Comparison of ENCODE assay signal across 18 cellular contexts in genomic region chr2:189298038-189298437, GRCh38.
A peak's percentile ranks its signal among the peaks of the same experiment; 100 is the strongest.
DNase-seq lines count a peak whose midpoint lies in the region; ATAC-seq and TF ChIP-seq lines count a peak whose summit lies in the region.
"Had no signal": no experiment of that assay in that cellular context is flagged by ENCODE, and none has a peak within 500 bp of the region (broad histone marks: within the 10 kb centered on the region; RNA-seq: fewer than 3 reads in every experiment).

No MANE protein-coding gene starts in this region.

- peak overlapping the region; percentile 3 for H3K4me3 Mint-ChIP-seq in CD8-positive, alpha-beta T cell
- peak overlapping the region; percentile 27 for H3K4me3 Mint-ChIP-seq in activated naive CD8-positive, alpha-beta T cell treated with anti-CD3 and anti-CD28 coated beads, Interleukin-2, amount 50 U/mL, for 24 hours

- no peak overlapping the region for H3K9ac ChIP-seq in IMR-90 (ENCODE audit: low read depth, low read length)
- H3K9ac ChIP-seq in mesenchymal stem cell (ENCODE audit: low read length), result no peak overlapping the region

- DNase-seq in CD8-positive, alpha-beta T cell, result no peak
- peak; percentile 54 for DNase-seq in IMR-90
- DNase-seq in activated naive CD8-positive, alpha-beta T cell treated with anti-CD3 and anti-CD28 coated beads, Interleukin-2, amount 50 U/mL, for 24 hours, result no peak
- no peak for DNase-seq in mesenchymal stem cell
- no peak for DNase-seq in NCI-H345 (lab: John Stamatoyannopoulos, UW)
- DNase-seq in dedifferentiated amniotic fluid mesenchymal stem cell (ENCODE audit: extremely low spot score), result no peak
- DNase-seq in vagina (ENCODE audit: extremely low spot score in 2 of 2), result no peak
- DNase-seq: activated CD4-positive, CD25-positive, alpha-beta regulatory T cell treated with anti-CD3 and anti-CD28 coated beads, Interleukin-2, amount 50 U/mL, for 72 hours; activated T-cell treated with anti-CD3 and anti-CD28 coated beads for 4 hours; DMS79 treated with DMSO at 0.1 percent for 48 hours; dorsolateral prefrontal cortex; hippocampal formation; left cardiac atrium; NCI-H2227 treated with DMSO at 0.1 percent for 48 hours; Right ventricle myocardium superior had no signal

- peak overlapping the region; percentile 54 for H3K4ac ChIP-seq in IMR-90 (ENCODE audit: low read depth, low read length)
- peak overlapping the region in 1 of 2 experiments; percentile 81 for H3K4ac ChIP-seq in mesenchymal stem cell (ENCODE audit: low read depth in 1 of 2, low read length in 2 of 2)

- H2BK15ac ChIP-seq in IMR-90 (ENCODE audit: low read depth, low read length) (peak overlapping the region; percentile 78), mesenchymal stem cell (ENCODE audit: low read depth, poor library complexity, severe bottlenecking) (no peak overlapping the region)

- H3K36me3 Mint-ChIP-seq in CD8-positive, alpha-beta T cell, result no peaks in the 10 kb centered on the region
- peaks cover 12% of the 10 kb centered on the region for H3K36me3 Mint-ChIP-seq in activated naive CD8-positive, alpha-beta T cell treated with anti-CD3 and anti-CD28 coated beads, Interleukin-2, amount 50 U/mL, for 24 hours (ENCODE audit: low read depth)

- H3K9me3 ChIP-seq in CD8-positive, alpha-beta T cell (ENCODE audit: low read length), result no peaks in the 10 kb centered on the region
- H3K9me3 ChIP-seq in IMR-90 (ENCODE audit: control insufficient read depth, insufficient read depth, low read length), result no peaks in the 10 kb centered on the region
- H3K9me3 ChIP-seq in mesenchymal stem cell (ENCODE audit: control insufficient read depth, low read length), result no peaks in the 10 kb centered on the region
- no peaks in the 10 kb centered on the region for H3K9me3 ChIP-seq in vagina
- H3K9me3 ChIP-seq: ascending aorta, esophagus muscularis mucosa had no signal

- no peak overlapping the region for H3K27ac Mint-ChIP-seq in CD8-positive, alpha-beta T cell
- H3K27ac Mint-ChIP-seq in activated naive CD8-positive, alpha-beta T cell treated with anti-CD3 and anti-CD28 coated beads, Interleukin-2, amount 50 U/mL, for 24 hours, result peak overlapping the region; percentile 86
- H3K27ac Mint-ChIP-seq: progenitor cell of endocrine pancreas had no signal

- H3K23ac ChIP-seq in IMR-90 (ENCODE audit: low read depth, low read length) (peak overlapping the region; percentile 33; the same call in 1 of the 2 replicates), mesenchymal stem cell (ENCODE audit: low read length in 2 of 2) (no peak overlapping the region)

- no CpG with 5 or more reads among the region's 1 CpG for WGBS in IMR-90 (ENCODE audit: extremely low coverage in 2 of 2, insufficient read length in 1 of 2), 2 experiments
- WGBS in mesenchymal stem cell, result 93% methylated on average over 1 of the region's 1 CpG

- BruUV-seq in IMR-90 (replicated peaks; lab: Mats Ljungman, UMichigan), result no TSS peak

- peaks cover 76% of the 10 kb centered on the region for H3K4me1 ChIP-seq in CD8-positive, alpha-beta T cell (ENCODE audit: insufficient read depth, low read length)
- H3K4me1 ChIP-seq in IMR-90 (ENCODE audit: control insufficient read depth, insufficient read depth, low read length) (peaks cover 4% of the 10 kb centered on the region; the same call in 1 of the 2 replicates), mesenchymal stem cell (ENCODE audit: control insufficient read depth, insufficient read depth, low read depth, low read length) (no peaks in the 10 kb centered on the region), vagina (no peaks in the 10 kb centered on the region)
- H3K4me1 ChIP-seq: esophagus muscularis mucosa had no signal

- dilution Hi-C loops in IMR-90 (cut with HindIII; ENCODE audit: low sequenced_read_pairs, unreplicated experiment), result no loop called here

- POLR2A ChIA-PET in CD8-positive, alpha-beta T cell (lab: Charles Lee), result interaction anchor here (0.7 kb wide), 1 partner anchor 170 kb away, joined by 3 read pairs; no protein-coding TSS in a partner anchor
- POLR2A ChIA-PET in IMR-90 (lab: Charles Lee; ENCODE audit: unreplicated experiment), result no interaction called here

- H2AK5ac ChIP-seq in IMR-90 (ENCODE audit: low read depth, low read length), result peak overlapping the region; percentile 79
- no peak overlapping the region for H2AK5ac ChIP-seq in mesenchymal stem cell (ENCODE audit: low read length, severe bottlenecking)

- peak overlapping the region; percentile 66 for H2AK9ac ChIP-seq in IMR-90 (replicated peaks; ENCODE audit: low read depth, low read length, poor library complexity)

- H2BK12ac ChIP-seq in mesenchymal stem cell (ENCODE audit: low read length in 2 of 2), result peak overlapping the region in 1 of 2 experiments; percentile 75

- H2BK5ac ChIP-seq in IMR-90 (ENCODE audit: low read depth, low read length, poor library complexity, severe bottlenecking), result peak overlapping the region; percentile 78
- H2BK5ac ChIP-seq in mesenchymal stem cell (ENCODE audit: low read depth, low read length, poor library complexity, severe bottlenecking), result no peak overlapping the region

- peak overlapping the region; percentile 58 for H2AFZ ChIP-seq in IMR-90 (replicated peaks; ENCODE audit: low read length, poor library complexity)
- no peak overlapping the region for H2AFZ ChIP-seq in mesenchymal stem cell (ENCODE audit: low read depth, low read length)

- TF ChIP-seq CTCF in CD8-positive, alpha-beta T cell (IDR thresholded peaks at IDR 0.05), result no peak
- TF ChIP-seq CTCF in IMR-90 (conservative IDR thresholded peaks at IDR 0.05; ENCODE audit: low read depth, low read length) (no peak), vagina (IDR thresholded peaks at IDR 0.05) (no peak)

- intact Hi-C loops in CD8-positive, alpha-beta T cell (cut with DNase I, micrococcal nuclease), result no loop called here
- intact Hi-C loops in IMR-90 (cut with micrococcal nuclease), result no loop called here
- intact Hi-C loops in vagina (cut with DNase I), result no loop called here

- no peak overlapping the region for H3K4me3 ChIP-seq in CD8-positive, alpha-beta T cell (ENCODE audit: low read depth, low read length)
- H3K4me3 ChIP-seq in IMR-90 (ENCODE audit: insufficient read depth, low read depth, low read length), result no peak overlapping the region
- no peak overlapping the region for H3K4me3 ChIP-seq in mesenchymal stem cell (ENCODE audit: insufficient read depth in 1 of 2, low read depth in 1 of 2, low read length in 2 of 2)
- H3K4me3 ChIP-seq in vagina, result no peak overlapping the region
- H3K4me3 ChIP-seq: ascending aorta, dorsolateral prefrontal cortex, esophagus muscularis mucosa had no signal

- no peaks in the 10 kb centered on the region for H3K36me3 ChIP-seq in CD8-positive, alpha-beta T cell (ENCODE audit: insufficient read depth, low read length)
- no peaks in the 10 kb centered on the region for H3K36me3 ChIP-seq in IMR-90 (ENCODE audit: control insufficient read depth, insufficient read depth, low read length)
- no peaks in the 10 kb centered on the region for H3K36me3 ChIP-seq in mesenchymal stem cell (ENCODE audit: control insufficient read depth in 1 of 2, insufficient read depth in 2 of 2, low read depth in 1 of 2, low read length in 2 of 2)
- H3K36me3 ChIP-seq in vagina, result no peaks in the 10 kb centered on the region
- H3K36me3 ChIP-seq: ascending aorta, esophagus muscularis mucosa had no signal

- peak overlapping the region; percentile 66; the same call in 1 of the 2 replicates for H4K5ac ChIP-seq in IMR-90 (ENCODE audit: low read depth, low read length)

- H3K14ac ChIP-seq in IMR-90 (replicated peaks; ENCODE audit: low read depth, low read length) (peak overlapping the region; percentile 67), mesenchymal stem cell (ENCODE audit: low read length in 2 of 2) (no peak overlapping the region)

- TF ChIP-seq RAD21 in IMR-90 (IDR thresholded peaks at IDR 0.05; ENCODE audit: low read length), result no peak

- H3K4me1 Mint-ChIP-seq in CD8-positive, alpha-beta T cell (ENCODE audit: low read depth), result peaks cover 74% of the 10 kb centered on the region
- peaks cover 88% of the 10 kb centered on the region for H3K4me1 Mint-ChIP-seq in activated naive CD8-positive, alpha-beta T cell treated with anti-CD3 and anti-CD28 coated beads, Interleukin-2, amount 50 U/mL, for 24 hours

- no peaks in the 10 kb centered on the region for H3K27me3 Mint-ChIP-seq in CD8-positive, alpha-beta T cell (ENCODE audit: low read depth)
- H3K27me3 Mint-ChIP-seq in activated naive CD8-positive, alpha-beta T cell treated with anti-CD3 and anti-CD28 coated beads, Interleukin-2, amount 50 U/mL, for 24 hours, result no peaks in the 10 kb centered on the region
- H3K27me3 Mint-ChIP-seq: progenitor cell of endocrine pancreas had no signal

- peak overlapping the region; percentile 7; the same call in 1 of the 2 replicates for H3K4me2 ChIP-seq in IMR-90 (ENCODE audit: low read depth, low read length)
- no peak overlapping the region for H3K4me2 ChIP-seq in mesenchymal stem cell (ENCODE audit: low read length, poor library complexity, severe bottlenecking)

- ATAC-seq in CD8-positive, alpha-beta T cell, result no peak
- ATAC-seq in IMR-90 (ENCODE audit: low read depth), result peak; percentile 13; the same call in 1 of the 2 replicates
- no peak for ATAC-seq in activated naive CD8-positive, alpha-beta T cell treated with anti-CD3 and anti-CD28 coated beads, Interleukin-2, amount 50 U/mL, for 24 hours
- ATAC-seq: left cardiac atrium had no signal

- H3K56ac ChIP-seq in IMR-90 (ENCODE audit: extremely low read depth, insufficient read depth, low read length), result no peak overlapping the region

- no peak overlapping the region for H3K27ac ChIP-seq in CD8-positive, alpha-beta T cell (ENCODE audit: low read depth, low read length)
- H3K27ac ChIP-seq in IMR-90 (ENCODE audit: insufficient read depth, low read length), result 0 out of 2 replicates have a peak overlapping the region, but pooled peaks have one; percentile 15
- H3K27ac ChIP-seq in mesenchymal stem cell (ENCODE audit: low read length, poor library complexity, severe bottlenecking), result no peak overlapping the region
- no peak overlapping the region for H3K27ac ChIP-seq in vagina
- H3K27ac ChIP-seq: ascending aorta, dorsolateral prefrontal cortex, esophagus muscularis mucosa had no signal

- H4K8ac ChIP-seq in IMR-90 (ENCODE audit: low read depth in 2 of 2, low read length in 2 of 2) (peak overlapping the region in 1 of 2 experiments; percentile 76; a peak in 2 of 4 replicates), mesenchymal stem cell (ENCODE audit: low read length) (no peak overlapping the region)

- in situ Hi-C loops in IMR-90 (cut with MboI; ENCODE audit: low sequenced_read_pairs), result loop anchor here (10.0 kb wide), 1 partner anchor 107 kb away; no protein-coding TSS in a partner anchor

- peak overlapping the region; percentile 68; the same call in 1 of the 2 replicates for H3K18ac ChIP-seq in IMR-90 (ENCODE audit: low read depth, low read length)
- peak overlapping the region; percentile 6 to 64 for H3K18ac ChIP-seq in mesenchymal stem cell (ENCODE audit: low read depth in 1 of 2, low read length in 2 of 2)

- H4K91ac ChIP-seq in IMR-90 (ENCODE audit: insufficient read depth, low read depth, low read length), result peak overlapping the region; percentile 63; the same call in 1 of the 2 replicates
- H4K91ac ChIP-seq in mesenchymal stem cell (ENCODE audit: low read length), result no peak overlapping the region

- H3K9me3 Mint-ChIP-seq in CD8-positive, alpha-beta T cell, result peaks cover 1% of the 10 kb centered on the region
- H3K9me3 Mint-ChIP-seq in activated naive CD8-positive, alpha-beta T cell treated with anti-CD3 and anti-CD28 coated beads, Interleukin-2, amount 50 U/mL, for 24 hours, result no peaks in the 10 kb centered on the region

- peaks cover 6% of the 10 kb centered on the region; the same call in 1 of the 2 replicates for H3K9me1 ChIP-seq in IMR-90 (ENCODE audit: insufficient read depth, low read length)

- 0 out of 4 replicates have a peak, but pooled peaks cover 0 to 6% of the 10 kb centered on the region in 2 experiments for H3K79me1 ChIP-seq in IMR-90 (ENCODE audit: low read depth in 1 of 2, low read length in 2 of 2)
- no peaks in the 10 kb centered on the region for H3K79me1 ChIP-seq in mesenchymal stem cell (replicated peaks; ENCODE audit: low read length, poor library complexity, severe bottlenecking)

- H2BK20ac ChIP-seq in IMR-90 (ENCODE audit: low read depth, low read length), result peak overlapping the region; percentile 85

- H2BK120ac ChIP-seq in IMR-90 (ENCODE audit: low read depth, low read length) (peak overlapping the region; percentile 86), mesenchymal stem cell (ENCODE audit: low read depth, low read length) (no peak overlapping the region)

- TF ChIP-seq POLR2A in IMR-90 (IDR thresholded peaks at IDR 0.05; ENCODE audit: low read depth, low read length) (no peak), vagina (IDR thresholded peaks at IDR 0.05) (no peak)

- H4K20me1 ChIP-seq in IMR-90 (ENCODE audit: insufficient read depth, low read length), result no peaks in the 10 kb centered on the region

- no peaks in the 10 kb centered on the region for H3K27me3 ChIP-seq in CD8-positive, alpha-beta T cell (ENCODE audit: insufficient read depth, low read length)
- H3K27me3 ChIP-seq in IMR-90 (ENCODE audit: control insufficient read depth, insufficient read depth, low read length), result no peaks in the 10 kb centered on the region
- no peaks in the 10 kb centered on the region for H3K27me3 ChIP-seq in mesenchymal stem cell (ENCODE audit: control insufficient read depth in 1 of 2, insufficient read depth in 1 of 2, low read length in 2 of 2)
- no peaks in the 10 kb centered on the region for H3K27me3 ChIP-seq in vagina
- H3K27me3 ChIP-seq: ascending aorta, dorsolateral prefrontal cortex, esophagus muscularis mucosa had no signal

- CTCF ChIA-PET in CD8-positive, alpha-beta T cell (lab: Charles Lee), result interaction anchor here (0.9 to 1.0 kb wide), 2 partner anchors 10 to 115 kb away, joined by 3 to 4 read pairs; no protein-coding TSS in a partner anchor
- CTCF ChIA-PET in IMR-90 (lab: Yijun Ruan, JAX), result interaction anchor here (0.9 kb wide), 1 partner anchor 17 kb away, joined by 4 read pairs; no protein-coding TSS in a partner anchor
